22 cellular contexts compared by ENCODE assay signal in the genomic region with DNA sequence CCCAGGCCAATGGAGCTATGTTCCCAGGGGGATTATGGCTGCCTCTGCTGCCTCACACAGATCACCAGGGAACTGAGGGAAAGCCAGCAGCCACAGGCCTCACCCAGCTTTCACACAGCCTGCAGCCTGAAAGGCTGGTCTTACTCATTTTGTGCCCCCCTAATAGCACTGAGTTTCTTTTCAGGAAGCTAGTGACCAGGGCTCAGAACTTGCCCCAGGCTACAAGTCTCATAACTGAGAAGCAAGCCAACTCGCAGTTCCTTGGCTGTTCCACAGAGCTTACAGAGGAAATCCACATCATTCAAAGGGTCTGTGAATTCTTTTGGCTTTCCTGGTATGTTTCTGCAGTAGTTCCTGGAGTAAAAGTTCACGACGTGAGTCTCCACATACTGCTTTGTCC.
"Had no signal": no experiment of that assay in that cellular context is flagged by ENCODE, and none has a peak within 500 bp of the region (broad histone marks: within the 10 kb centered on the region; RNA-seq: fewer than 3 reads in every experiment).

No MANE protein-coding gene starts in this region.

- H3K27me3 ChIP-seq: brain microvascular endothelial cell, cardiac muscle cell, MG63 had no signal

- H3K4me3 ChIP-seq: cardiac muscle cell, MG63 had no signal

- H3K27ac ChIP-seq: brain microvascular endothelial cell, cardiac muscle cell, KMS-11, WERI-Rb-1 had no signal

- H3K36me3 ChIP-seq: brain microvascular endothelial cell, cardiac muscle cell, MG63, WERI-Rb-1 had no signal

- DNase-seq: activated CD4-positive, alpha-beta T cell treated with anti-CD3 and anti-CD28 coated beads for 4 hours; activated CD8-positive, alpha-beta memory T cell treated with anti-CD3 and anti-CD28 coated beads, Interleukin-2, amount 50 U/mL, for 4 hours; activated CD8-positive, alpha-beta T cell treated with anti-CD3 and anti-CD28 coated beads for 36 hours; activated gamma-delta T cell treated with Interleukin-2 at 50 U/mL for 16 hours; activated naive CD4-positive, alpha-beta T cell treated with anti-CD3 and anti-CD28 coated beads, Interleukin-2, amount 10 ng/mL, durations not matched to agents 7 days and 5 days; activated naive CD8-positive, alpha-beta T cell treated with anti-CD3 and anti-CD28 coated beads for 36 hours; activated T-cell treated with anti-CD3 and anti-CD28 coated beads, Interleukin-2, amount 50 U/mL, for 72 hours; brain microvascular endothelial cell; MG63; NCI-H1105; NCI-H1436; NCI-H1694 treated with DMSO at 0.1 percent for 48 hours; NCI-H2029 treated with DMSO at 0.1 percent for 48 hours; NCI-H510A treated with DMSO at 0.1 percent for 48 hours; NCI-H69; SIG-M5; T-helper 17 cell; T-helper 9 cell; WERI-Rb-1 had no signal

- H3K4me2 ChIP-seq: KMS-11 had no signal

- ATAC-seq: activated CD4-positive, CD25-positive, alpha-beta regulatory T cell treated with anti-CD3 and anti-CD28 coated beads, Interleukin-2, amount 50 U/mL, for 24 hours; activated CD8-positive, alpha-beta T cell treated with anti-CD3 and anti-CD28 coated beads for 36 hours; activated T-cell treated with anti-CD3 and anti-CD28 coated beads, Interleukin-2, amount 50 U/mL, for 72 hours; T-helper 17 cell had no signal
